1 cellular context compared by ENCODE assay signal in genomic region chr12:54000105-54000773, GRCh38.
TF ChIP-seq lines count a peak whose summit lies in the region.

TSS of gene HOXC9 (plus strand) at chr12:54000161. CDS start at chr12:54000189, 28 bp downstream.

TF ChIP-seq in HepG2, 621 proteins besides CTCF, POLR2A, EP300 and RAD21 (continued from another document and continues in another):
- TF ChIP-seq, protein P1, sequence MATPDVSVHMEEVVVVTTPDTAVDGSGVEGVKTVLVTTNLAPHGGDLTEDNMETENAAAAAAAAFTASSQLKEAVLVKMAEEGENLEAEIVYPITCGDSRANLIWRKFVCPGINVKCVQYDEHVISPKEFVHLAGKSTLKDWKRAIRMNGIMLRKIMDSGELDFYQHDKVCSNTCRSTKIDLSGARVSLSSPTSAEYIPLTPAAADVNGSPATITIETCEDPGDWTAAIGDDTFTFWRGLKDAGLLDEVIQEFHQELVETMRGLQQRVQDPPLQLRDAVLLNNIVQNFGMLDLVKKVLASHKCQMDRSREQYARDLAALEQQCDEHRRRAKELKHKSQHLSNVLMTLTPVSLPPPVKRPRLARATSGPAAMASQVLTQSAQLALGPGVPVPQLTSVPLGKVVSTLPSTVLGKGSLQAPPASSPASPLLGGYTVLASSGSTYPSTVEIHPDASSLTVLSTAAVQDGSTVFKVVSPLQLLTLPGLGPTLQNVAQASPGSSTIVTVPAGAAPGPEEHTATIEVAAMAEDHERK (CRISPR knock-in tag; IDR thresholded peaks at IDR 0.05; ENCODE audit: low read depth): no peak
- TF ChIP-seq ZNF607 (CRISPR knock-in tag; IDR thresholded peaks at IDR 0.05; ENCODE audit: borderline replicate concordance) (0 out of 2 replicates have a peak, but pooled peaks have one; percentile 33), HNRNPL (IDR thresholded peaks at IDR 0.05; ENCODE audit: low read depth, low read length) (no peak), RXRA (CRISPR knock-in tag; IDR thresholded peaks at IDR 0.05) (0 out of 2 replicates have a peak, but pooled peaks have one; percentile 24), PITX1 (CRISPR knock-in tag; IDR thresholded peaks at IDR 0.05) (no peak), SPEN (CRISPR knock-in tag; IDR thresholded peaks at IDR 0.05; ENCODE audit: low read depth) (0 out of 2 replicates have a peak, but pooled peaks have one; percentile 25), ZNF468 (CRISPR knock-in tag; IDR thresholded peaks at IDR 0.05) (peak; percentile 72; the same call in 1 of the 2 replicates), ZNF367 (CRISPR knock-in tag; IDR thresholded peaks at IDR 0.05; ENCODE audit: borderline replicate concordance) (no peak), KAT8 (CRISPR knock-in tag; IDR thresholded peaks at IDR 0.05) (0 out of 2 replicates have a peak, but pooled peaks have one; percentile 36), XRCC5 (optimal IDR thresholded peaks at IDR 0.05; ENCODE audit: low read length) (peak; percentile 16), EEA1 (CRISPR knock-in tag; IDR thresholded peaks at IDR 0.05; ENCODE audit: borderline replicate concordance) (peak; percentile 64), HDAC1 (CRISPR knock-in tag; IDR thresholded peaks at IDR 0.05) (peak; percentile 35; the same call in 1 of the 2 replicates), ZFP91 (CRISPR knock-in tag; IDR thresholded peaks at IDR 0.05; ENCODE audit: borderline replicate concordance) (peak; percentile 55; the same call in 1 of the 2 replicates), MTF2 (CRISPR knock-in tag; IDR thresholded peaks at IDR 0.05; ENCODE audit: borderline replicate concordance) (no peak; the same call in 1 of the 2 replicates), ZNF777 (CRISPR knock-in tag; IDR thresholded peaks at IDR 0.05) (peak; percentile 77), HOXD1 (CRISPR knock-in tag; IDR thresholded peaks at IDR 0.05) (peak; percentile 58; the same call in 1 of the 2 replicates), ZNF430 (CRISPR knock-in tag; IDR thresholded peaks at IDR 0.05) (no peak), ZNF552 (CRISPR knock-in tag; IDR thresholded peaks at IDR 0.05; ENCODE audit: borderline replicate concordance) (0 out of 2 replicates have a peak, but pooled peaks have one; percentile 43), TOPORS (CRISPR knock-in tag; IDR thresholded peaks at IDR 0.05) (no peak), ZNF629 (CRISPR knock-in tag; conservative IDR thresholded peaks at IDR 0.05) (no peak), SIN3B (IDR thresholded peaks at IDR 0.05; ENCODE audit: low read length) (no peak), ZFX (CRISPR knock-in tag; IDR thresholded peaks at IDR 0.05; ENCODE audit: low read depth) (peak; percentile 45; the same call in 1 of the 2 replicates), TAF1 (CRISPR knock-in tag; IDR thresholded peaks at IDR 0.05) (peak; percentile 32; the same call in 1 of the 2 replicates), BCL3 (CRISPR knock-in tag; IDR thresholded peaks at IDR 0.05) (peak; percentile 37; the same call in 1 of the 2 replicates), EZH2 (conservative IDR thresholded peaks at IDR 0.05; ENCODE audit: low read depth, low read length) (peak; percentile 65; the same call in 1 of the 2 replicates), ZFP37 (CRISPR knock-in tag; IDR thresholded peaks at IDR 0.05; ENCODE audit: borderline replicate concordance) (no peak), HDAC2 (CRISPR knock-in tag; IDR thresholded peaks at IDR 0.05) (no peak), ZNF800 (CRISPR knock-in tag; IDR thresholded peaks at IDR 0.05) (peak; percentile 48), NCOA5 (CRISPR knock-in tag; IDR thresholded peaks at IDR 0.05) (no peak), PHF8 (CRISPR knock-in tag; IDR thresholded peaks at IDR 0.05) (0 out of 2 replicates have a peak, but pooled peaks have one; percentile 51), KDM5B (CRISPR knock-in tag; IDR thresholded peaks at IDR 0.05; ENCODE audit: borderline replicate concordance) (peak; percentile 64; the same call in 1 of the 2 replicates), ELK4 (CRISPR knock-in tag; IDR thresholded peaks at IDR 0.05; ENCODE audit: borderline replicate concordance) (0 out of 2 replicates have a peak, but pooled peaks have one; percentile 24), RBFOX2 (IDR thresholded peaks at IDR 0.05; ENCODE audit: low read depth, low read length) (peak; percentile 59), ZNF616 (CRISPR knock-in tag; IDR thresholded peaks at IDR 0.05; ENCODE audit: low read depth) (no peak), TBX2 (CRISPR knock-in tag; IDR thresholded peaks at IDR 0.05; ENCODE audit: borderline replicate concordance) (peak; percentile 28; the same call in 1 of the 2 replicates), ZBTB7A (CRISPR knock-in tag; IDR thresholded peaks at IDR 0.05) (0 out of 2 replicates have a peak, but pooled peaks have one; percentile 24), FOXK1 (CRISPR knock-in tag; IDR thresholded peaks at IDR 0.05; ENCODE audit: borderline replicate concordance, low read depth) (no peak), ZNF563 (CRISPR knock-in tag; IDR thresholded peaks at IDR 0.05) (peak; percentile 79; the same call in 1 of the 2 replicates), ZNF670 (CRISPR knock-in tag; IDR thresholded peaks at IDR 0.05; ENCODE audit: borderline replicate concordance) (0 out of 2 replicates have a peak, but pooled peaks have one; percentile 44), SRSF1 (optimal IDR thresholded peaks at IDR 0.05; ENCODE audit: low read depth, low read length) (no peak), HOXA3 (CRISPR knock-in tag; IDR thresholded peaks at IDR 0.05) (0 out of 2 replicates have a peak, but pooled peaks have one; percentile 26), ZSCAN31 (CRISPR knock-in tag; IDR thresholded peaks at IDR 0.05; ENCODE audit: low read depth) (0 out of 2 replicates have a peak, but pooled peaks have one; percentile 22)
- TF ChIP-seq, protein P2, sequence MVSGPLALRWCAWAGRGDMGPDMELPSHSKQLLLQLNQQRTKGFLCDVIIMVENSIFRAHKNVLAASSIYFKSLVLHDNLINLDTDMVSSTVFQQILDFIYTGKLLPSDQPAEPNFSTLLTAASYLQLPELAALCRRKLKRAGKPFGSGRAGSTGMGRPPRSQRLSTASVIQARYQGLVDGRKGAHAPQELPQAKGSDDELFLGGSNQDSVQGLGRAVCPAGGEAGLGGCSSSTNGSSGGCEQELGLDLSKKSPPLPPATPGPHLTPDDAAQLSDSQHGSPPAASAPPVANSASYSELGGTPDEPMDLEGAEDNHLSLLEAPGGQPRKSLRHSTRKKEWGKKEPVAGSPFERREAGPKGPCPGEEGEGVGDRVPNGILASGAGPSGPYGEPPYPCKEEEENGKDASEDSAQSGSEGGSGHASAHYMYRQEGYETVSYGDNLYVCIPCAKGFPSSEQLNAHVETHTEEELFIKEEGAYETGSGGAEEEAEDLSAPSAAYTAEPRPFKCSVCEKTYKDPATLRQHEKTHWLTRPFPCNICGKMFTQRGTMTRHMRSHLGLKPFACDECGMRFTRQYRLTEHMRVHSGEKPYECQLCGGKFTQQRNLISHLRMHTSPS (CRISPR knock-in tag; IDR thresholded peaks at IDR 0.05; ENCODE audit: low read depth): no peak
- TF ChIP-seq, protein P3, sequence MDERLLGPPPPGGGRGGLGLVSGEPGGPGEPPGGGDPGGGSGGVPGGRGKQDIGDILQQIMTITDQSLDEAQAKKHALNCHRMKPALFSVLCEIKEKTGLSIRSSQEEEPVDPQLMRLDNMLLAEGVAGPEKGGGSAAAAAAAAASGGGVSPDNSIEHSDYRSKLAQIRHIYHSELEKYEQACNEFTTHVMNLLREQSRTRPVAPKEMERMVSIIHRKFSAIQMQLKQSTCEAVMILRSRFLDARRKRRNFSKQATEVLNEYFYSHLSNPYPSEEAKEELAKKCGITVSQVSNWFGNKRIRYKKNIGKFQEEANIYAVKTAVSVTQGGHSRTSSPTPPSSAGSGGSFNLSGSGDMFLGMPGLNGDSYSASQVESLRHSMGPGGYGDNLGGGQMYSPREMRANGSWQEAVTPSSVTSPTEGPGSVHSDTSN (CRISPR knock-in tag; IDR thresholded peaks at IDR 0.05): no peak
- TF ChIP-seq, protein P4, sequence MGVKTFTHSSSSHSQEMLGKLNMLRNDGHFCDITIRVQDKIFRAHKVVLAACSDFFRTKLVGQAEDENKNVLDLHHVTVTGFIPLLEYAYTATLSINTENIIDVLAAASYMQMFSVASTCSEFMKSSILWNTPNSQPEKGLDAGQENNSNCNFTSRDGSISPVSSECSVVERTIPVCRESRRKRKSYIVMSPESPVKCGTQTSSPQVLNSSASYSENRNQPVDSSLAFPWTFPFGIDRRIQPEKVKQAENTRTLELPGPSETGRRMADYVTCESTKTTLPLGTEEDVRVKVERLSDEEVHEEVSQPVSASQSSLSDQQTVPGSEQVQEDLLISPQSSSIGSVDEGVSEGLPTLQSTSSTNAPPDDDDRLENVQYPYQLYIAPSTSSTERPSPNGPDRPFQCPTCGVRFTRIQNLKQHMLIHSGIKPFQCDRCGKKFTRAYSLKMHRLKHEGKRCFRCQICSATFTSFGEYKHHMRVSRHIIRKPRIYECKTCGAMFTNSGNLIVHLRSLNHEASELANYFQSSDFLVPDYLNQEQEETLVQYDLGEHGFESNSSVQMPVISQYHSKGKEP (CRISPR knock-in tag; IDR thresholded peaks at IDR 0.05): no peak
- TF ChIP-seq, protein P5, sequence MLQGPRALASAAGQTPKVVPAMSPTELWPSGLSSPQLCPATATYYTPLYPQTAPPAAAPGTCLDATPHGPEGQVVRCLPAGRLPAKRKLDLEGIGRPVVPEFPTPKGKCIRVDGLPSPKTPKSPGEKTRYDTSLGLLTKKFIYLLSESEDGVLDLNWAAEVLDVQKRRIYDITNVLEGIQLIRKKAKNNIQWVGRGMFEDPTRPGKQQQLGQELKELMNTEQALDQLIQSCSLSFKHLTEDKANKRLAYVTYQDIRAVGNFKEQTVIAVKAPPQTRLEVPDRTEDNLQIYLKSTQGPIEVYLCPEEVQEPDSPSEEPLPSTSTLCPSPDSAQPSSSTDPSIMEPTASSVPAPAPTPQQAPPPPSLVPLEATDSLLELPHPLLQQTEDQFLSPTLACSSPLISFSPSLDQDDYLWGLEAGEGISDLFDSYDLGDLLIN (CRISPR knock-in tag; IDR thresholded peaks at IDR 0.05; ENCODE audit: borderline replicate concordance): no peak
- TF ChIP-seq, protein P6, sequence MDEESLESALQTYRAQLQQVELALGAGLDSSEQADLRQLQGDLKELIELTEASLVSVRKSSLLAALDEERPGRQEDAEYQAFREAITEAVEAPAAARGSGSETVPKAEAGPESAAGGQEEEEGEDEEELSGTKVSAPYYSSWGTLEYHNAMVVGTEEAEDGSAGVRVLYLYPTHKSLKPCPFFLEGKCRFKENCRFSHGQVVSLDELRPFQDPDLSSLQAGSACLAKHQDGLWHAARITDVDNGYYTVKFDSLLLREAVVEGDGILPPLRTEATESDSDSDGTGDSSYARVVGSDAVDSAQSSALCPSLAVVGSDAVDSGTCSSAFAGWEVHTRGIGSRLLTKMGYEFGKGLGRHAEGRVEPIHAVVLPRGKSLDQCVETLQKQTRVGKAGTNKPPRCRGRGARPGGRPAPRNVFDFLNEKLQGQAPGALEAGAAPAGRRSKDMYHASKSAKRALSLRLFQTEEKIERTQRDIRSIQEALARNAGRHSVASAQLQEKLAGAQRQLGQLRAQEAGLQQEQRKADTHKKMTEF (CRISPR knock-in tag; IDR thresholded peaks at IDR 0.05): peak; percentile 45; the same call in 1 of the 2 replicates
- TF ChIP-seq, protein P7, sequence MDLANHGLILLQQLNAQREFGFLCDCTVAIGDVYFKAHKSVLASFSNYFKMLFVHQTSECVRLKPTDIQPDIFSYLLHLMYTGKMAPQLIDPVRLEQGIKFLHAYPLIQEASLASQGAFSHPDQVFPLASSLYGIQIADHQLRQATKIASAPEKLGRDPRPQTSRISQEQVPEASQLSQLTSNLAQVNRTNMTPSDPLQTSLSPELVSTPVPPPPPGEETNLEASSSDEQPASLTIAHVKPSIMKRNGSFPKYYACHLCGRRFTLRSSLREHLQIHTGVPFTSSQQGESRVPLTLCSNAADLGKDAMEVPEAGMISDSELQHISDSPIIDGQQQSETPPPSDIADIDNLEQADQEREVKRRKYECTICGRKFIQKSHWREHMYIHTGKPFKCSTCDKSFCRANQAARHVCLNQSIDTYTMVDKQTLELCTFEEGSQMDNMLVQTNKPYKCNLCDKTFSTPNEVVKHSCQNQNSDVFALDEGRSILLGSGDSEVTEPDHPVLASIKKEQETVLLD (CRISPR knock-in tag; IDR thresholded peaks at IDR 0.05; ENCODE audit: low read depth): 0 out of 2 replicates have a peak, but pooled peaks have one; percentile 20
